ENCODE assay signal across 12 cellular contexts in the genomic region with DNA sequence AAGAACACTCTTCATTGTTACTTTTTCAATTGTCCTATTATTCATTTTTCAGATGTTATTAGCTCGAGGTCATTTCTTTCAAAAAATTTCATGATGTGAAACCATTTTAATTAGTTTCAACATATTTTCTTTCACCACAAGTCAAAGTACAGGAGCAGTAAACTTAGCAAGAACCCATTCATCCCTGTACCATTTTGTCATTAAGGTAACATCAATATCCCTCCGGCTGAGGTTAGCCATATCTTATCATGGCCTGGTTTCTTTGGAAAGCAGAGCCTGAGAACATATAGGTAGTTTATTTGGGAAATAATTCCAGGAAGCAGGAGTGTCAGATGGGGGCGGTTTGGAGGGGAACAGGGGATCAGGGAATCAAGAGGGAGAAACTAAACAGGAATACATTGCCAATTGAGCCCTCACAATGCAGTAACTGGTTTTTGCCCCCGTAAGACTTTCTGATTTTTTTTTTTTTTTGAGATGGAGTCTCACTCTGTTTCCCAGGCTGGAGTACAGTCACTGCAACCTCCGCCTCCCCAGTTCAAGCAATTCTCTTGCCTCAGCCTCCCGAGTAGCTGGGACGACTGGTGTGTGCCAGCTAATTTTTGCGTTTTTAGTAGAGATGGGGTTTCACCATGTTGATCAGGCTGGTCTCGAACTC.
DNase-seq lines count a peak whose midpoint lies in the region; ATAC-seq, FAIRE-seq and TF ChIP-seq lines count a peak whose summit lies in the region.
"Had no signal": no experiment of that assay in that cellular context is flagged by ENCODE, and none has a peak within 500 bp of the region (broad histone marks: within the 10 kb centered on the region; RNA-seq: fewer than 3 reads in every experiment).

No MANE protein-coding gene starts in this region.

- H3K4me1 ChIP-seq in CD8-positive, alpha-beta T cell (ENCODE audit: insufficient read depth, low read length): peaks cover 4% of the 10 kb centered on the region

- no peaks in the 10 kb centered on the region for H3K36me3 Mint-ChIP-seq in activated CD8-positive, alpha-beta memory T cell treated with anti-CD3 and anti-CD28 coated beads, Interleukin-2, amount 10 ng/mL, durations not matched to agents 7 days and 5 days
- H3K36me3 Mint-ChIP-seq in CD8-positive, alpha-beta T cell: no peaks in the 10 kb centered on the region
- no peaks in the 10 kb centered on the region for H3K36me3 Mint-ChIP-seq in activated CD4-positive, alpha-beta memory T cell treated with anti-CD3 and anti-CD28 coated beads for 36 hours
- H3K36me3 Mint-ChIP-seq in immature natural killer cell: no peaks in the 10 kb centered on the region

- peak overlapping the region; percentile 14 for H3K27ac ChIP-seq in CD8-positive, alpha-beta T cell (ENCODE audit: low read depth, low read length)

- no peaks in the 10 kb centered on the region for H3K9me3 ChIP-seq in CD8-positive, alpha-beta T cell (ENCODE audit: low read length)

- intact Hi-C loops in CD8-positive, alpha-beta T cell (cut with DNase I, micrococcal nuclease): loop anchor here in 1 of 2 experiments (2.0 kb wide), 1 partner anchor 84 kb away; the partner anchor contains the start of genes MKKS and SLX4IP
- intact Hi-C loops in activated CD4-positive, alpha-beta memory T cell treated with anti-CD3 and anti-CD28 coated beads for 36 hours (cut with micrococcal nuclease): loop anchor here (2.0 to 5.0 kb wide), 6 partner anchors 32 to 372 kb away; partner anchors contain the start of genes JAG1 and SNAP25

- no peak for TF ChIP-seq POLR2A in GM12891 (IDR thresholded peaks at IDR 0.05; ENCODE audit: low read depth, low read length)

- no peaks in the 10 kb centered on the region for H3K36me3 ChIP-seq in CD8-positive, alpha-beta T cell (ENCODE audit: insufficient read depth, low read length)

- DNase-seq in activated CD8-positive, alpha-beta memory T cell treated with anti-CD3 and anti-CD28 coated beads, Interleukin-2, amount 10 ng/mL, durations not matched to agents 7 days and 5 days: no peak
- DNase-seq in activated CD8-positive, alpha-beta memory T cell treated with anti-CD3 and anti-CD28 coated beads for 24 hours: no peak
- DNase-seq in CD8-positive, alpha-beta T cell: no peak
- DNase-seq in activated CD4-positive, alpha-beta memory T cell treated with anti-CD3 and anti-CD28 coated beads for 36 hours: no peak
- DNase-seq in immature natural killer cell: no peak
- no peak for DNase-seq in GM12891 (ENCODE audit: insufficient read length, low spot score)
- DNase-seq in SW480 (ENCODE audit: low spot score): no peak
- DNase-seq: activated CD4-positive, CD25-positive, alpha-beta regulatory T cell; effector CD4-positive, alpha-beta T cell; NCI-H1694 treated with DMSO at 0.1 percent for 48 hours; NCI-H446 treated with DMSO at 0.1 percent for 48 hours had no signal

- H3K4me3 Mint-ChIP-seq in activated CD8-positive, alpha-beta memory T cell treated with anti-CD3 and anti-CD28 coated beads, Interleukin-2, amount 10 ng/mL, durations not matched to agents 7 days and 5 days: peak overlapping the region; percentile 35
- peak overlapping the region; percentile 70 for H3K4me3 Mint-ChIP-seq in CD8-positive, alpha-beta T cell
- H3K4me3 Mint-ChIP-seq in activated CD4-positive, alpha-beta memory T cell treated with anti-CD3 and anti-CD28 coated beads for 36 hours: no peak overlapping the region
- H3K4me3 Mint-ChIP-seq in immature natural killer cell: peak overlapping the region; percentile 60 to 88 (median 74)

- peaks cover 27% of the 10 kb centered on the region for H3K4me1 Mint-ChIP-seq in activated CD8-positive, alpha-beta memory T cell treated with anti-CD3 and anti-CD28 coated beads, Interleukin-2, amount 10 ng/mL, durations not matched to agents 7 days and 5 days
- H3K4me1 Mint-ChIP-seq in CD8-positive, alpha-beta T cell (ENCODE audit: low read depth): peaks cover 16% of the 10 kb centered on the region
- H3K4me1 Mint-ChIP-seq in activated CD4-positive, alpha-beta memory T cell treated with anti-CD3 and anti-CD28 coated beads for 36 hours (ENCODE audit: low read depth): peaks cover 30% of the 10 kb centered on the region
- H3K4me1 Mint-ChIP-seq in immature natural killer cell: peaks cover 41 to 45% of the 10 kb centered on the region in 2 donors

- POLR2A ChIA-PET in CD8-positive, alpha-beta T cell (lab: Charles Lee): no interaction called here
- POLR2A ChIA-PET in activated CD4-positive, alpha-beta memory T cell treated with anti-CD3 and anti-CD28 coated beads for 36 hours (lab: Charles Lee): interaction anchor here (1.3 to 3.3 kb wide), 2 partner anchors 13 to 84 kb away, joined by 3 to 16 read pairs; partner anchors contain the start of genes MKKS and SLX4IP

- TF ChIP-seq CTCF in CD8-positive, alpha-beta T cell (IDR thresholded peaks at IDR 0.05): no peak

- no peaks in the 10 kb centered on the region for H3K27me3 Mint-ChIP-seq in activated CD8-positive, alpha-beta memory T cell treated with anti-CD3 and anti-CD28 coated beads, Interleukin-2, amount 10 ng/mL, durations not matched to agents 7 days and 5 days
- H3K27me3 Mint-ChIP-seq in CD8-positive, alpha-beta T cell (ENCODE audit: low read depth): no peaks in the 10 kb centered on the region
- no peaks in the 10 kb centered on the region for H3K27me3 Mint-ChIP-seq in activated CD4-positive, alpha-beta memory T cell treated with anti-CD3 and anti-CD28 coated beads for 36 hours
- H3K27me3 Mint-ChIP-seq in immature natural killer cell (ENCODE audit: low read depth in 3 of 3): peaks cover 7 to 11% (median 9%) of the 10 kb centered on the region in 3 donors

- no peaks in the 10 kb centered on the region for H3K27me3 ChIP-seq in CD8-positive, alpha-beta T cell (ENCODE audit: insufficient read depth, low read length)

- H3K9me3 Mint-ChIP-seq in activated CD8-positive, alpha-beta memory T cell treated with anti-CD3 and anti-CD28 coated beads, Interleukin-2, amount 10 ng/mL, durations not matched to agents 7 days and 5 days (ENCODE audit: low read depth): peaks cover 2% of the 10 kb centered on the region
- H3K9me3 Mint-ChIP-seq in CD8-positive, alpha-beta T cell: no peaks in the 10 kb centered on the region
- H3K9me3 Mint-ChIP-seq in activated CD4-positive, alpha-beta memory T cell treated with anti-CD3 and anti-CD28 coated beads for 36 hours: no peaks in the 10 kb centered on the region
- no peaks in the 10 kb centered on the region for H3K9me3 Mint-ChIP-seq in immature natural killer cell

- CTCF ChIA-PET in activated CD8-positive, alpha-beta memory T cell treated with anti-CD3 and anti-CD28 coated beads, Interleukin-2, amount 10 ng/mL, durations not matched to agents 7 days and 5 days (lab: Charles Lee): interaction anchor here (1.1 kb wide), 1 partner anchor 84 kb away, joined by 5 read pairs; the partner anchor contains the start of genes MKKS and SLX4IP
- CTCF ChIA-PET in CD8-positive, alpha-beta T cell (lab: Charles Lee): no interaction called here
- CTCF ChIA-PET in activated CD4-positive, alpha-beta memory T cell treated with anti-CD3 and anti-CD28 coated beads for 36 hours (lab: Charles Lee): interaction anchor here (1.1 to 1.6 kb wide), 2 partner anchors 77 to 85 kb away, joined by 3 to 4 read pairs; partner anchors contain the start of gene SLX4IP

- no peak overlapping the region for H3K4me3 ChIP-seq in CD8-positive, alpha-beta T cell (ENCODE audit: low read depth, low read length)

- FAIRE-seq in GM12891 (lab: Jason Lieb, UNC): no peak

- ATAC-seq in activated CD8-positive, alpha-beta memory T cell treated with anti-CD3 and anti-CD28 coated beads, Interleukin-2, amount 10 ng/mL, durations not matched to agents 7 days and 5 days: no peak
- ATAC-seq in CD8-positive, alpha-beta T cell: no peak
- no peak for ATAC-seq in HG03139 (IDR thresholded peaks at IDR 0.05; ENCODE audit: unreplicated experiment)

- peak overlapping the region; percentile 71 for H3K27ac Mint-ChIP-seq in activated CD8-positive, alpha-beta memory T cell treated with anti-CD3 and anti-CD28 coated beads, Interleukin-2, amount 10 ng/mL, durations not matched to agents 7 days and 5 days
- H3K27ac Mint-ChIP-seq in CD8-positive, alpha-beta T cell: peak overlapping the region; percentile 75
- H3K27ac Mint-ChIP-seq in activated CD4-positive, alpha-beta memory T cell treated with anti-CD3 and anti-CD28 coated beads for 36 hours: peak overlapping the region; percentile 75
- peak overlapping the region; percentile 88 to 98 (median 97) for H3K27ac Mint-ChIP-seq in immature natural killer cell

TF ChIP-seq in GM12891, 5 proteins besides CTCF, POLR2A, EP300 and RAD21:
- no peak for TF ChIP-seq PAX5 (IDR thresholded peaks at IDR 0.05; ENCODE audit: insufficient read depth, low read length, severe bottlenecking)
TF ChIP-seq in GM12891: peak in this region for 0.
